In genomic region chr4:138845051-138845450, GRCh38 we compare ENCODE assay signal across 16 cellular contexts.
"Had no signal": no experiment of that assay in that cellular context is flagged by ENCODE, and none has a peak within 500 bp of the region (broad histone marks: within the 10 kb centered on the region; RNA-seq: fewer than 3 reads in every experiment).

No MANE protein-coding gene starts in this region.

- H3K4me3 ChIP-seq: breast epithelium, gastroesophageal sphincter, transverse colon had no signal

- H3K9me3 ChIP-seq: breast epithelium, gastroesophageal sphincter, transverse colon had no signal

- H3K9me3 Mint-ChIP-seq: activated T-helper 17 cell treated with anti-CD3 and anti-CD28 coated beads, Interleukin-2, amount 50 U/mL, for 72 hours had no signal

- H3K36me3 ChIP-seq: breast epithelium, gastroesophageal sphincter, transverse colon had no signal

- H3K4me1 ChIP-seq: breast epithelium, gastroesophageal sphincter had no signal

- H3K27ac Mint-ChIP-seq: activated T-helper 17 cell treated with anti-CD3 and anti-CD28 coated beads, Interleukin-2, amount 50 U/mL, for 72 hours had no signal

- FAIRE-seq: small intestine had no signal

- H3K4me3 Mint-ChIP-seq: activated T-helper 17 cell treated with anti-CD3 and anti-CD28 coated beads, Interleukin-2, amount 50 U/mL, for 72 hours had no signal

- H3K27ac ChIP-seq: breast epithelium, gastroesophageal sphincter, transverse colon had no signal

- H3K4me1 Mint-ChIP-seq: activated T-helper 17 cell treated with anti-CD3 and anti-CD28 coated beads, Interleukin-2, amount 50 U/mL, for 72 hours had no signal

- H3K27me3 ChIP-seq: breast epithelium, gastroesophageal sphincter, transverse colon had no signal

- DNase-seq: activated CD4-positive, CD25-positive, alpha-beta regulatory T cell treated with anti-CD3 and anti-CD28 coated beads, Interleukin-2, amount 50 U/mL, for 72 hours; activated naive CD4-positive, alpha-beta T cell treated with Interleukin-2 at 50 U/mL for 16 hours; activated T-cell treated with anti-CD3 and anti-CD28 coated beads for 4 hours; erythroblast; islet precursor cell; left ventricle myocardium superior; right cardiac atrium; small intestine; stimulated activated CD4-positive, alpha-beta T cell treated with anti-CD3 and anti-CD28 coated beads, Interleukin-4, amount 100 ng/mL, for 24 hours; stimulated activated naive CD4-positive, alpha-beta T cell treated with Interleukin-2 at 50 U/mL for 16 hours; substantia nigra; SW 1271; transverse colon had no signal

- ATAC-seq: activated T-helper 17 cell treated with anti-CD3 and anti-CD28 coated beads, Interleukin-2, amount 50 U/mL, for 72 hours; gastroesophageal sphincter; left ventricle myocardium superior; right cardiac atrium had no signal
